In genomic region chr3:151584603-151585002, GRCh38 we compare ENCODE assay signal across 11 cellular contexts.
DNase-seq lines count a peak whose midpoint lies in the region; ATAC-seq, FAIRE-seq and TF ChIP-seq lines count a peak whose summit lies in the region.
"Had no signal": no experiment of that assay in that cellular context is flagged by ENCODE, and none has a peak within 500 bp of the region (broad histone marks: within the 10 kb centered on the region; RNA-seq: fewer than 3 reads in every experiment).

No MANE protein-coding gene starts in this region.

- no peak for FAIRE-seq in K562 (lab: Jason Lieb, UNC)
- FAIRE-seq: TTC549, urothelium cell line had no signal

- no peak overlapping the region for H3K14ac ChIP-seq in H9 (ENCODE audit: insufficient read depth, low read length)

- H3K79me2 ChIP-seq in K562 (ENCODE audit: control insufficient read depth, insufficient read depth, low read length) = no peaks in the 10 kb centered on the region
- no peaks in the 10 kb centered on the region for H3K79me2 ChIP-seq in H9 (ENCODE audit: insufficient read depth, low read length)

- no peak overlapping the region for H2BK15ac ChIP-seq in H9 (ENCODE audit: low read depth, low read length)

- no peaks in the 10 kb centered on the region for H3K9me1 ChIP-seq in K562 (ENCODE audit: control insufficient read depth, insufficient read depth, low read length)

- H4K20me1 ChIP-seq in K562 (replicated peaks; ENCODE audit: control insufficient read depth, insufficient read depth, low read length) = no peaks in the 10 kb centered on the region
- H4K20me1 ChIP-seq in H9 (ENCODE audit: control insufficient read depth, insufficient read depth, insufficient read length) = no peaks in the 10 kb centered on the region

- H3K4me1 ChIP-seq in K562 (replicated peaks in 1 of 2; ENCODE audit: control insufficient read depth in 2 of 2, insufficient read depth in 2 of 2, low read length in 2 of 2) (no peaks in the 10 kb centered on the region; a peak in 1 of 5 replicates), H9 (ENCODE audit: insufficient read depth, low read length) (peaks cover 3% of the 10 kb centered on the region)

- H3K9me3 ChIP-seq in K562 (replicated peaks; ENCODE audit: control insufficient read depth, insufficient read depth, low read depth, low read length) = no peaks in the 10 kb centered on the region
- no peaks in the 10 kb centered on the region for H3K9me3 ChIP-seq in H9 (ENCODE audit: control insufficient read depth, low read depth, low read length)

- peaks cover 6 to 12% of the 10 kb centered on the region in 2 experiments for H3K4me1 Mint-ChIP-seq in H9

- H2AK5ac ChIP-seq in H9 (ENCODE audit: insufficient read length, low read length) = no peak overlapping the region

- no peaks in the 10 kb centered on the region for H3K27me3 Mint-ChIP-seq in H9 (ENCODE audit: low read depth)

- POLR2A ChIA-PET in K562 (lab: Yijun Ruan, JAX) = interaction anchor here (0.9 to 1.3 kb wide), 2 partner anchors 13 to 22 kb away, joined by 3 to 4 read pairs; no protein-coding TSS in a partner anchor

- H3K27ac Mint-ChIP-seq in H9 = peak overlapping the region in 1 of 3 experiments; percentile 52; a peak in 1 of 7 replicates

- H3K36me3 ChIP-seq in K562 (ENCODE audit: control insufficient read depth, insufficient read depth, low read length) = no peaks in the 10 kb centered on the region

- no peak overlapping the region for H4K8ac ChIP-seq in H9 (replicated peaks; ENCODE audit: insufficient read length, low read depth, low read length)

- H3K27me3 ChIP-seq in K562 (ENCODE audit: control insufficient read depth in 2 of 2, insufficient read depth in 2 of 2, low read length in 2 of 2) = no peaks in the 10 kb centered on the region
- H3K27me3 ChIP-seq in H9 (ENCODE audit: insufficient read depth, low read length) = no peaks in the 10 kb centered on the region

- H3K4me3 Mint-ChIP-seq in H9 = no peak overlapping the region

- H3K27ac ChIP-seq in K562 (ENCODE audit: extremely low read depth, low read depth, low read length) = no peak overlapping the region
- no peak overlapping the region for H3K27ac ChIP-seq in H9 (ENCODE audit: insufficient read length, low read depth, low read length)

- no peak overlapping the region for H2BK120ac ChIP-seq in H9 (ENCODE audit: low read depth, low read length, poor library complexity, severe bottlenecking)

- H2AFZ ChIP-seq in K562 (ENCODE audit: low read depth, low read length) (peak overlapping the region; percentile 2; the same call in 1 of the 2 replicates), H9 (ENCODE audit: low read length) (no peak overlapping the region)

- H3K9me3 Mint-ChIP-seq in H9 = peaks cover 7 to 13% of the 10 kb centered on the region in 2 experiments; a peak in 4 of 5 replicates

- TF ChIP-seq POLR2A in K562 (conservative IDR thresholded peaks at IDR 0.05) = no peak

- CTCF ChIA-PET in K562 (lab: Yijun Ruan, JAX; ENCODE audit: low intra/inter-chr PET ratio) = no interaction called here

- no peak overlapping the region for H4K91ac ChIP-seq in H9 (ENCODE audit: insufficient read length, low read depth, low read length)

- WGBS in K562 (ENCODE audit: insufficient coverage, low coverage, missing lambda C conversion rate) = 25% methylated on average over 2 of the region's 2 CpGs
- no CpG with 5 or more reads among the region's 2 CpGs for WGBS in H9 (ENCODE audit: extremely low coverage, insufficient read length, low lambda C conversion rate)

- no peak overlapping the region for H3K56ac ChIP-seq in H9 (ENCODE audit: insufficient read length, low read depth, low read length)

- no peak overlapping the region for H3K18ac ChIP-seq in H9 (ENCODE audit: insufficient read length, low read depth, low read length)

- H3K4me2 ChIP-seq in K562 (ENCODE audit: insufficient read depth, low read length) (no peak overlapping the region), H9 (ENCODE audit: insufficient read depth, insufficient read length, low read length) (no peak overlapping the region)

- no peak overlapping the region for H3K4ac ChIP-seq in H9 (ENCODE audit: low read depth, low read length)

- TF ChIP-seq RAD21 in K562 (CRISPR knock-in tag; conservative IDR thresholded peaks at IDR 0.05 in 1 of 2, IDR thresholded peaks at IDR 0.05 in 1 of 2) = no peak

- no peak overlapping the region for H3K23ac ChIP-seq in H9 (ENCODE audit: insufficient read length, low read depth, low read length)

- intact Hi-C loops in K562 (cut with micrococcal nuclease) = no loop called here

- H2BK20ac ChIP-seq in H9 (ENCODE audit: low read depth, low read length, poor library complexity, severe bottlenecking) = no peak overlapping the region

- no TSS peak for BruUV-seq in K562 (replicated peaks; lab: Mats Ljungman, UMichigan)

- H2BK12ac ChIP-seq in H9 (ENCODE audit: insufficient read length, low read depth, low read length) = no peak overlapping the region

- no peak overlapping the region for H2BK5ac ChIP-seq in H9 (ENCODE audit: insufficient read length, low read length)

- TF ChIP-seq CTCF in K562 (IDR thresholded peaks at IDR 0.05 in 2 of 3, conservative IDR thresholded peaks at IDR 0.05 in 1 of 3; ENCODE audit: insufficient read depth in 2 of 3, low read depth in 1 of 3, low read length in 3 of 3) (no peak), H9 (conservative IDR thresholded peaks at IDR 0.05) (no peak)

- ATAC-seq in GM19351 (IDR thresholded peaks at IDR 0.05; ENCODE audit: unreplicated experiment) (peak; percentile 77), K562 (no peak; the same call in 2 of the 3 replicates)

- H3K23me2 ChIP-seq in H9 (ENCODE audit: insufficient read length, low read depth, low read length, poor library complexity, severe bottlenecking) = no peaks in the 10 kb centered on the region

- H3K9ac ChIP-seq in K562 (ENCODE audit: insufficient read depth in 1 of 2, low read depth in 2 of 2, low read length in 2 of 2) (no peak overlapping the region), H9 (ENCODE audit: extremely low read depth, insufficient read length, low read length) (no peak overlapping the region)

- H3K36me3 Mint-ChIP-seq in H9 (ENCODE audit: insufficient read depth in 1 of 3, low read depth in 3 of 3) = peaks cover 7 to 13% (median 8%) of the 10 kb centered on the region in 3 experiments

- no peak for TF ChIP-seq EP300 in K562 (IDR thresholded peaks at IDR 0.05; ENCODE audit: low read length)

- H3K79me1 ChIP-seq in H9 (ENCODE audit: insufficient read depth, low read depth, low read length, poor library complexity, severe bottlenecking) = no peaks in the 10 kb centered on the region

- in situ Hi-C loops in K562 (cut with MboI) = no loop called here

- H3T11ph ChIP-seq in H9 (ENCODE audit: low read length) = no peak overlapping the region

- DNase-seq in AML-193 (lab: John Stamatoyannopoulos, UW) (peak; percentile 39 to 47), HPDE6-E6E7 (ENCODE audit: extremely low spot score) (peak; percentile 8), K562 (ENCODE audit: extremely low read depth in 1 of 4, low spot score in 3 of 4) (peak in 1 of 4 experiments; percentile 28), T1000 (lab: John Stamatoyannopoulos, UW) (no peak), H9 (no peak), NCI-H1694 (lab: John Stamatoyannopoulos, UW) (no peak), kidney glomerular epithelial cell (lab: John Stamatoyannopoulos, UW) (no peak)
- DNase-seq: mesendoderm had no signal

- no peak overlapping the region for H3K4me3 ChIP-seq in K562

- H4K5ac ChIP-seq in H9 (ENCODE audit: insufficient read length, low read depth, low read length) = no peak overlapping the region

TF ChIP-seq in K562, 482 proteins besides CTCF, POLR2A, EP300 and RAD21:
- peak; percentile 34; the same call in 1 of the 2 replicates for TF ChIP-seq CBFA2T3 (IDR thresholded peaks at IDR 0.05)
- no peak for TF ChIP-seq SUPT5H (IDR thresholded peaks at IDR 0.05)
- TF ChIP-seq MEIS2 (IDR thresholded peaks at IDR 0.05; ENCODE audit: partially characterized antibody) = peak; percentile 81
- TF ChIP-seq HNRNPL (IDR thresholded peaks at IDR 0.05; ENCODE audit: low read depth, low read length) = no peak
- no peak for TF ChIP-seq ZNF766 (CRISPR knock-in tag; conservative IDR thresholded peaks at IDR 0.05)
- TF ChIP-seq ATF3 (IDR thresholded peaks at IDR 0.05) = 0 out of 2 replicates have a peak, but pooled peaks have one; percentile 10
- no peak for TF ChIP-seq ATF3 (CRISPR knock-in tag; conservative IDR thresholded peaks at IDR 0.05)
- TF ChIP-seq PKNOX1 (IDR thresholded peaks at IDR 0.05) = peak; percentile 29; the same call in 1 of the 2 replicates
TF ChIP-seq in K562: peak in this region for 4.

Comparison
In these comparisons a context has a peak if more than half of its experiments do, and no peak if none do; other contexts are left out.
1. DNase-seq: peak in AML-193 (2 of 2) and HPDE6-E6E7 (single experiment); none in T1000 (single experiment), H9 (single experiment), NCI-H1694 (single experiment) and kidney glomerular epithelial cell (single experiment).